In the genomic region with DNA sequence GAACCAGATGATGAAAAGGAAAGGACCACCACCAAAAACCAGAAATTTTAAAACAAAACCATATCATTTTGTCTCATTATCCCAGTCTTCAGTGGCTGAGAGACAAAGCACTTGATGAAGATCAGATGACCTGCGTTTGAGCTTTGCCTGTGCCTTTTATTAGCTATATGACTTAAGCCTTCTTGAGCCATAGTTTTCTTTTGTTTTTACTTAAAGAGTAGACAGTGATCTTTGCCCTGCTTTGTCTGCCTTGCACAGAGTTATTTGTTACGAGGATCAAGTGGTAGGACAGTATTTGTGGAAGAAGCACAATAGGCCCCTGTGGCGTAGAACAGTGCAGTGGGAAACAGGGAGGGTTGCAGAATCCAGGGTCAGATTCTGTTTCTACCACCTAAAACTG, we compare ENCODE assay signal across 24 cellular contexts.
A peak's percentile ranks its signal among the peaks of the same experiment; 100 is the strongest.
DNase-seq lines count a peak whose midpoint lies in the region; ATAC-seq, FAIRE-seq and TF ChIP-seq lines count a peak whose summit lies in the region.
"Had no signal": no experiment of that assay in that cellular context is flagged by ENCODE, and none has a peak within 500 bp of the region (broad histone marks: within the 10 kb centered on the region; RNA-seq: fewer than 3 reads in every experiment).

No MANE protein-coding gene starts in this region.

- no peak overlapping the region for H2BK15ac ChIP-seq in neuronal stem cell (ENCODE audit: low read length)

- FAIRE-seq in GM12891 (lab: Jason Lieb, UNC): no peak
- FAIRE-seq: A549, GM19239, H1 had no signal

- no peak overlapping the region for H2BK120ac ChIP-seq in neuronal stem cell (ENCODE audit: low read depth, low read length)

- WGBS in neuronal stem cell (ENCODE audit: extremely low coverage in 2 of 2, insufficient read length in 2 of 2, insufficient replicate concordance in 1 of 2), 2 donors: no CpG with 5 or more reads among the region's 3 CpGs

- no peak overlapping the region for H2AK5ac ChIP-seq in neuronal stem cell (ENCODE audit: low read depth, low read length)

- peaks cover 93% of the 10 kb centered on the region for H3K36me3 ChIP-seq in SK-N-MC (ENCODE audit: insufficient read depth, low read length)
- H3K36me3 ChIP-seq in neuronal stem cell (replicated peaks in 1 of 2; ENCODE audit: control insufficient read depth in 2 of 2, insufficient read depth in 2 of 2, low read length in 2 of 2): peaks cover 10 to 97% of the 10 kb centered on the region in 2 donors
- H3K36me3 ChIP-seq: BLaER1 treated with 17β-estradiol and CSF1 and Interleukin-3, amounts not matched to agents 10 nM and 100 nM had no signal

- no peak overlapping the region for H3K18ac ChIP-seq in neuronal stem cell (ENCODE audit: low read length)

- no peak for ATAC-seq in activated CD4-positive, CD25-positive, alpha-beta regulatory T cell treated with anti-CD3 and anti-CD28 coated beads, Interleukin-2, amount 50 U/mL, for 24 hours
- ATAC-seq: A549 had no signal

- no peaks in the 10 kb centered on the region for H3K9me3 ChIP-seq in SK-N-MC (ENCODE audit: low read depth, low read length)
- H3K9me3 ChIP-seq in neuronal stem cell (replicated peaks in 1 of 2; ENCODE audit: control insufficient read depth in 2 of 2, insufficient read depth in 1 of 2, low read depth in 1 of 2, low read length in 2 of 2): no peaks in the 10 kb centered on the region
- H3K9me3 ChIP-seq: A549; BE2C; BLaER1 treated with 17β-estradiol and CSF1 and Interleukin-3, amounts not matched to agents 10 nM and 100 nM had no signal

- no peak overlapping the region for H2AFZ ChIP-seq in neuronal stem cell (ENCODE audit: low read length)
- H2AFZ ChIP-seq: GM23248 had no signal

- H3K4me2 ChIP-seq in neuronal stem cell (ENCODE audit: insufficient read depth, low read length, poor library complexity, severe bottlenecking): no peak overlapping the region
- H3K4me2 ChIP-seq: A549; BLaER1 treated with 17β-estradiol and CSF1 and Interleukin-3, amounts not matched to agents 10 nM and 100 nM had no signal

- no peak overlapping the region for H4K8ac ChIP-seq in neuronal stem cell (ENCODE audit: low read depth, low read length)

- H2BK5ac ChIP-seq in neuronal stem cell (ENCODE audit: low read length): no peak overlapping the region

- DNase-seq in SK-N-MC (ENCODE audit: low read depth, low spot score) (no peak), globus pallidus (ENCODE audit: low spot score) (peak; percentile 21), neuronal stem cell (ENCODE audit: low spot score) (peak; percentile 0), GM10248 (ENCODE audit: extremely low spot score) (no peak), GM12891 (ENCODE audit: insufficient read length, low spot score) (no peak)
- DNase-seq: 8988T; ACHN; AML-193; BE2C; Calu3; CD4-positive, alpha-beta T cell; CD8-positive, alpha-beta memory T cell; COR-L47; DMS53; DMS79 treated with DMSO at 0.1 percent for 48 hours; GF-D8; GM23248; H7; HCEC 1CT had no signal

- H3K4me3 ChIP-seq in SK-N-MC (no peak overlapping the region), neuronal stem cell (ENCODE audit: low read length in 2 of 2) (no peak overlapping the region)
- H3K4me3 ChIP-seq: A549; BLaER1 treated with 17β-estradiol and CSF1 and Interleukin-3, amounts not matched to agents 10 nM and 100 nM; GM23248 had no signal

- peaks cover 0 to 2% of the 10 kb centered on the region in 2 donors for H3K4me1 ChIP-seq in neuronal stem cell (ENCODE audit: control insufficient read depth in 2 of 2, insufficient read depth in 1 of 2, low read depth in 1 of 2, low read length in 2 of 2)
- H3K4me1 ChIP-seq: A549; BE2C; BLaER1 treated with 17β-estradiol and CSF1 and Interleukin-3, amounts not matched to agents 10 nM and 100 nM had no signal

- H3K23ac ChIP-seq in neuronal stem cell (ENCODE audit: low read depth, low read length, poor library complexity): no peak overlapping the region

- no peak for TF ChIP-seq POLR2A in GM12891 (IDR thresholded peaks at IDR 0.05; ENCODE audit: low read depth, low read length)

- no peak overlapping the region for H3K14ac ChIP-seq in neuronal stem cell (ENCODE audit: low read length)

- CTCF ChIA-PET in GM10248 (lab: Yijun Ruan, JAX): no interaction called here

- no peak overlapping the region for H4K91ac ChIP-seq in neuronal stem cell (ENCODE audit: low read depth, low read length, poor library complexity)

- no peak overlapping the region for H2BK12ac ChIP-seq in neuronal stem cell (ENCODE audit: low read length)

- no peaks in the 10 kb centered on the region for H3K27me3 ChIP-seq in neuronal stem cell (ENCODE audit: control insufficient read depth in 3 of 3, insufficient read depth in 3 of 3, low read depth in 1 of 3, low read length in 3 of 3)
- H3K27me3 ChIP-seq: BE2C; BLaER1 treated with 17β-estradiol and CSF1 and Interleukin-3, amounts not matched to agents 10 nM and 100 nM had no signal

- H3K9ac ChIP-seq in SK-N-MC (ENCODE audit: insufficient read length) (no peak overlapping the region), neuronal stem cell (ENCODE audit: low read depth, low read length, poor library complexity) (no peak overlapping the region)
- H3K9ac ChIP-seq: BLaER1 treated with 17β-estradiol and CSF1 and Interleukin-3, amounts not matched to agents 10 nM and 100 nM; GM23248 had no signal

- H3K4ac ChIP-seq in neuronal stem cell (ENCODE audit: low read length): no peak overlapping the region

- no peaks in the 10 kb centered on the region for H3K79me1 ChIP-seq in neuronal stem cell (ENCODE audit: low read depth, low read length)

- no peak for TF ChIP-seq CTCF in GM10248 (IDR thresholded peaks at IDR 0.05; ENCODE audit: control extremely low read depth, extremely low read depth, low read depth, missing control alignments)

- POLR2A ChIA-PET in GM10248 (lab: Yijun Ruan, JAX): no interaction called here

- H3K27ac ChIP-seq in SK-N-MC (peak overlapping the region; percentile 20; the same call in 1 of the 2 replicates), neuronal stem cell (replicated peaks; ENCODE audit: low read length) (no peak overlapping the region)
- H3K27ac ChIP-seq: A549; BLaER1 treated with 17β-estradiol and CSF1 and Interleukin-3, amounts not matched to agents 10 nM and 100 nM; GM23248 had no signal

TF ChIP-seq in GM12891, 5 proteins besides CTCF, POLR2A, EP300 and RAD21:
- TF ChIP-seq POLR2AphosphoS5 (IDR thresholded peaks at IDR 0.05; ENCODE audit: low read depth, low read length) (no peak), SPI1 (IDR thresholded peaks at IDR 0.05; ENCODE audit: low read depth, low read length) (no peak), POU2F2 (IDR thresholded peaks at IDR 0.05; ENCODE audit: low read depth, low read length) (no peak), TAF1 (IDR thresholded peaks at IDR 0.05; ENCODE audit: low read depth, low read length) (no peak), PAX5 (IDR thresholded peaks at IDR 0.05; ENCODE audit: insufficient read depth, low read length, severe bottlenecking) (no peak)

Comparison
In these comparisons a context has a peak if more than half of its experiments do, and no peak if none do; other contexts are left out.
1. DNase-seq: peak in globus pallidus (single experiment) and neuronal stem cell (single experiment); none in SK-N-MC (single experiment), GM10248 (single experiment) and GM12891 (single experiment).